18 cellular contexts compared by ENCODE assay signal in genomic region chr2:47617523-47618271, GRCh38. TPM values are rescaled to one million over a fixed set of nuclear protein-coding genes. Genes with fewer than 3 reads are reported as not detected.
"Had no signal": no experiment of that assay in that cellular context is flagged by ENCODE, and none has a peak within 500 bp of the region (broad histone marks: within the 10 kb centered on the region; RNA-seq: fewer than 3 reads in every experiment).

No MANE protein-coding gene starts in this region.

- H3K36me3 ChIP-seq: heart right ventricle, left ventricle myocardium inferior, sigmoid colon, tibial artery had no signal

- H3K4me2 ChIP-seq: smooth muscle cell had no signal

- ATAC-seq: activated CD8-positive, alpha-beta T cell treated with anti-CD3 and anti-CD28 coated beads, Interleukin-2, amount 10 ng/mL, durations not matched to agents 7 days and 5 days; activated naive CD8-positive, alpha-beta T cell treated with anti-CD3 and anti-CD28 coated beads, Interleukin-2, amount 50 U/mL, for 24 hours; heart right ventricle; T-cell had no signal

- H3K27ac ChIP-seq: heart right ventricle, left ventricle myocardium inferior, sigmoid colon, tibial artery, VCaP had no signal

- H3K4me3 ChIP-seq: dorsolateral prefrontal cortex, heart right ventricle, left ventricle myocardium inferior, sigmoid colon, smooth muscle cell, tibial artery had no signal

- DNase-seq: activated CD4-positive, alpha-beta T cell treated with anti-CD3 and anti-CD28 coated beads, Interleukin-2, amount 10 ng/mL, durations not matched to agents 7 days and 5 days; activated CD4-positive, CD25-positive, alpha-beta regulatory T cell treated with anti-CD3 and anti-CD28 coated beads, Interleukin-2, amount 50 U/mL, for 72 hours; activated CD8-positive, alpha-beta T cell treated with anti-CD3 and anti-CD28 coated beads, Interleukin-2, amount 10 ng/mL, durations not matched to agents 7 days and 5 days; activated gamma-delta T cell; activated naive CD4-positive, alpha-beta T cell treated with anti-CD3 and anti-CD28 coated beads, Interleukin-2, amount 50 U/mL, for 16 hours; activated naive CD8-positive, alpha-beta T cell treated with anti-CD3 and anti-CD28 coated beads, Interleukin-2, amount 50 U/mL, for 24 hours; central memory CD4-positive, alpha-beta T cell; heart right ventricle; left ventricle myocardium inferior; occipital lobe; sigmoid colon; stimulated activated CD4-positive, alpha-beta T cell treated with anti-CD3 and anti-CD28 coated beads, Interleukin-4, amount 100 ng/mL, for 1 hour; T-cell; tibial artery had no signal

- H3K4me1 ChIP-seq: heart right ventricle, left ventricle myocardium inferior, sigmoid colon had no signal

- H3K27me3 ChIP-seq: dorsolateral prefrontal cortex, heart right ventricle, sigmoid colon, tibial artery had no signal

RNA-seq across cellular contexts. Expression of gene KCNK12, which starts 46.9 kb away (rescaled TPM):
- total RNA-seq: lung microvascular endothelial cell had no signal
